In genomic region chr5:70906624-70907023, GRCh38 we compare ENCODE assay signal across 1 cellular context. TPM values are rescaled to one million over a fixed set of nuclear protein-coding genes. Genes with fewer than 3 reads are reported as not detected.
"Had no signal": no experiment of that assay in that cellular context is flagged by ENCODE, and none has a peak within 500 bp of the region (broad histone marks: within the 10 kb centered on the region; RNA-seq: fewer than 3 reads in every experiment).

No MANE protein-coding gene starts in this region.

RNA-seq across cellular contexts. Expression of gene SERF1A, which starts 6.2 kb away (rescaled TPM):
- total RNA-seq: left lobe of liver had no signal
